ENCODE assay signal across 9 cellular contexts in the genomic region with DNA sequence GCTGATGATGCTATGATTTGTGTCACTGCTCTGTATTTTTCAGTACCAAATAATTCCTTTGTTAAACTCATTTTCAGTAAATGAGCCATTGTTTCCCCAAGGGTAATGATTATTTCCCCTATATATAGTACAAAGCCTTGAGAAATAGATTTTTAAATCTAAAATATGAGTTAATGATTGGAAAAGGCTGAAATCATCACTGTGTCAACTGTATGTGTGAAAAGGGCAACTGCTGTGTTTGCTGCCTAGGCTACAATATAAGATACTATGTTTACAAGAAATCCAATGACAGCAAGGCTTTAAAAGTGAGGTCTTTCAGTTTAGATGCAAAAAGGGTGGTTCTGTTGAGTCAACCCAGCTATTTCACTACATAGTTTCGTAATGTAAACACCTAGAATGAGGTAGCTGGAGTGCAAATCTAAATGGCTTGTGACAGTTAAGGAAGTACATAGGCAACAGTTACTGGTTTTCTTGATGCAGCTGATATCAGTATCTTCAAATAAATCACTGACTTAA. TPM values are rescaled to one million over a fixed set of nuclear protein-coding genes. Genes with fewer than 3 reads are reported as not detected.
DNase-seq lines count a peak whose midpoint lies in the region; ATAC-seq and TF ChIP-seq lines count a peak whose summit lies in the region.
"Had no signal": no experiment of that assay in that cellular context is flagged by ENCODE, and none has a peak within 500 bp of the region (broad histone marks: within the 10 kb centered on the region; RNA-seq: fewer than 3 reads in every experiment).

No MANE protein-coding gene starts in this region.

- ATAC-seq in GM18861 (IDR thresholded peaks at IDR 0.05; ENCODE audit: unreplicated experiment) (peak; percentile 76), HG02588 (IDR thresholded peaks at IDR 0.05; ENCODE audit: unreplicated experiment) (peak; percentile 76)

- no peak for TF ChIP-seq POLR2A in testis (IDR thresholded peaks at IDR 0.05)

- no peak for TF ChIP-seq CTCF in testis (IDR thresholded peaks at IDR 0.05)

- no peaks in the 10 kb centered on the region for H3K9me3 ChIP-seq in testis

- in situ Hi-C loops in G401 (cut with HindIII; ENCODE audit: low sequenced_read_pairs) = no loop called here

- H3K4me3 ChIP-seq in testis = no peak overlapping the region
- H3K4me3 ChIP-seq: SK-N-MC had no signal

- peak; percentile 25 for DNase-seq in NCI-H226
- peak; percentile 50 for DNase-seq in globus pallidus (ENCODE audit: low spot score)
- DNase-seq in G401 (ENCODE audit: low spot score) = no peak
- no peak for DNase-seq in testis
- no peak for DNase-seq in HPDE6-E6E7 (ENCODE audit: extremely low spot score)
- no peak for DNase-seq in COLO668 (lab: John Stamatoyannopoulos, UW; ENCODE audit: unreplicated experiment)

- 88 to 90% methylated on average over 1 of the region's 1 CpG for WGBS in testis, 2 donors

- intact Hi-C loops in testis (cut with DNase I; ENCODE audit: low total_unique reads) = no loop called here

- no peaks in the 10 kb centered on the region for H3K4me1 ChIP-seq in testis

- no peaks in the 10 kb centered on the region for H3K27me3 ChIP-seq in testis

- H3K27ac ChIP-seq in testis = no peak overlapping the region
- H3K27ac ChIP-seq: SK-N-MC had no signal

- H3K36me3 ChIP-seq in testis (ENCODE audit: low read depth, missing control alignments) = no peaks in the 10 kb centered on the region

RNA-seq across cellular contexts. Expression of a gene that starts 15.3 kb away (rescaled TPM):
- total RNA-seq in G401 (2014; rRNA removed; shearing (Covaris generic)) = 17.2 and 21.8 TPM in 2 replicates
- 10 to 100 TPM; 47.0 to 54.4 TPM for total RNA-seq in testis
- 40.8 TPM for polyA plus RNA-seq in testis (ENCODE audit: insufficient read depth, low read depth, low replicate concordance)

Comparison
In these comparisons a context has a peak if more than half of its experiments do, and no peak if none do; other contexts are left out.
1. DNase-seq: peak in NCI-H226 (single experiment) and globus pallidus (single experiment); none in G401 (single experiment), testis (single experiment), HPDE6-E6E7 (single experiment) and COLO668 (single experiment).